1 cellular context compared by ENCODE assay signal in the genomic region with DNA sequence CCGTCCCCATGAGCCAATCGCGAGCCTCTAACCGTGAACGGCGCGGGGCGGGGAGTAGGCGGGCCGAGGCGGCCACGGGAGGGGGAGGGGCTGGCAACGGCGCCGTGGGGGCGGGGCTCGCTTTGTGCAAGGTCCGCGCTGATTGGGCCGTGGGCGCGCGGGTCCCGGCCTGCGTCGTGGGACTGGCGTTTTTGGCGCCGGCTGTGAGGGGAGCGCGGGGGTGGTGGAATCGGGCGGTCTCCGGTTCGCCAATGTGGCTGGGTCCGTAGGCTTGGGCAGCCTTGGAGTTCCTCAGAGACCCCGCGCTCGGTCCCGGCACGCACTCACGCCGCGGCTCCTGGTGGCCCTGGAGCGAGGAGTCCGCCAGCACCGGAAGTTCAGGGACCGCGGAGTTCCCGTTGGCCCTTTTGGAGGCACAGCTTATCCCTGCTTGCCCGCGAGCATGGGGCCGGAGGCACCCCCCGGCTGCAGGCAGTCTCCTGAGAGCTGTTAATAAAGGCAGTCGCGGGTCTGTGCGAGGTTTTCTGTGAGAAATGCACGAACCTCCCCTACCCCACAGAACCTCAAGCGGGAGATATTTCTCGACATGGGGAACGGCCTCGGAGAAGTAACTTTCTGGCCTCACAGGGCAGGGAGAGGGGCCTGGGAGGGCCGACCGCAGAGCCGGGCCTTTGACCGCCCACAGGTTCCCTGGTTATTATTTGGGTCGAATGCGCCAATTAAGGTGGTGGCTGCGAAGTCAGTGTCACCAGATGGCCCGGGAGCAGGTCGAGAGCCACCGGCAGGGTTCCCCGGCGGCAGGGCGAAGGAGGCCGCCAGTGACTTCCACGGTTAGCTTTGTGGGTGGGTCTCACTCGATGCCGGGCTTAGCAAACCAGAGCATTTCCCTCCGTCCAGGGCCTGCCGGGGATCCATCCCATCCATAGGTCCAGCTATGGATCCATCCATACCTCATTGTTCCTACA.
TF ChIP-seq lines count a peak whose summit lies in the region.

No MANE protein-coding gene starts in this region.

TF ChIP-seq in HepG2, 621 proteins besides CTCF, POLR2A, EP300 and RAD21 (continued from another document and continues in another):
- TF ChIP-seq ISX (CRISPR knock-in tag; conservative IDR thresholded peaks at IDR 0.05): peak; percentile 91; the same call in 1 of the 2 replicates
- TF ChIP-seq ZBTB1 (CRISPR knock-in tag; IDR thresholded peaks at IDR 0.05; ENCODE audit: borderline replicate concordance): peak; percentile 8; the same call in 1 of the 2 replicates
- peak; percentile 53; the same call in 1 of the 2 replicates for TF ChIP-seq POLR2AphosphoS5 (IDR thresholded peaks at IDR 0.05; ENCODE audit: low read depth, low read length)
- TF ChIP-seq, protein P1, sequence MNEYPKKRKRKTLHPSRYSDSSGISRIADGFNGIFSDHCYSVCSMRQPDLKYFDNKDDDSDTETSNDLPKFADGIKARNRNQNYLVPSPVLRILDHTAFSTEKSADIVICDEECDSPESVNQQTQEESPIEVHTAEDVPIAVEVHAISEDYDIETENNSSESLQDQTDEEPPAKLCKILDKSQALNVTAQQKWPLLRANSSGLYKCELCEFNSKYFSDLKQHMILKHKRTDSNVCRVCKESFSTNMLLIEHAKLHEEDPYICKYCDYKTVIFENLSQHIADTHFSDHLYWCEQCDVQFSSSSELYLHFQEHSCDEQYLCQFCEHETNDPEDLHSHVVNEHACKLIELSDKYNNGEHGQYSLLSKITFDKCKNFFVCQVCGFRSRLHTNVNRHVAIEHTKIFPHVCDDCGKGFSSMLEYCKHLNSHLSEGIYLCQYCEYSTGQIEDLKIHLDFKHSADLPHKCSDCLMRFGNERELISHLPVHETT (CRISPR knock-in tag; conservative IDR thresholded peaks at IDR 0.05): 0 out of 2 replicates have a peak, but pooled peaks have one; percentile 11
- no peak for TF ChIP-seq CBX2 (IDR thresholded peaks at IDR 0.05; ENCODE audit: low read depth, low read length)
- TF ChIP-seq CBX2 (CRISPR knock-in tag; IDR thresholded peaks at IDR 0.05; ENCODE audit: low read depth): no peak
- TF ChIP-seq ATF7 (IDR thresholded peaks at IDR 0.05): no peak
- no peak for TF ChIP-seq ATF7 (CRISPR knock-in tag; IDR thresholded peaks at IDR 0.05)
- peak; percentile 6; the same call in 1 of the 2 replicates for TF ChIP-seq ERF (CRISPR knock-in tag; IDR thresholded peaks at IDR 0.05)
- TF ChIP-seq ZNF543 (CRISPR knock-in tag; IDR thresholded peaks at IDR 0.05): peak; percentile 86
- no peak for TF ChIP-seq RBFOX2 (IDR thresholded peaks at IDR 0.05; ENCODE audit: low read depth, low read length)
- TF ChIP-seq HDAC6 (IDR thresholded peaks at IDR 0.05; ENCODE audit: low read depth, low read length): no peak
- no peak for TF ChIP-seq GTF2F1 (IDR thresholded peaks at IDR 0.05; ENCODE audit: low read length)
- peak; percentile 77; the same call in 1 of the 2 replicates for TF ChIP-seq FLYWCH1 (CRISPR knock-in tag; IDR thresholded peaks at IDR 0.05)
- TF ChIP-seq, protein P2, sequence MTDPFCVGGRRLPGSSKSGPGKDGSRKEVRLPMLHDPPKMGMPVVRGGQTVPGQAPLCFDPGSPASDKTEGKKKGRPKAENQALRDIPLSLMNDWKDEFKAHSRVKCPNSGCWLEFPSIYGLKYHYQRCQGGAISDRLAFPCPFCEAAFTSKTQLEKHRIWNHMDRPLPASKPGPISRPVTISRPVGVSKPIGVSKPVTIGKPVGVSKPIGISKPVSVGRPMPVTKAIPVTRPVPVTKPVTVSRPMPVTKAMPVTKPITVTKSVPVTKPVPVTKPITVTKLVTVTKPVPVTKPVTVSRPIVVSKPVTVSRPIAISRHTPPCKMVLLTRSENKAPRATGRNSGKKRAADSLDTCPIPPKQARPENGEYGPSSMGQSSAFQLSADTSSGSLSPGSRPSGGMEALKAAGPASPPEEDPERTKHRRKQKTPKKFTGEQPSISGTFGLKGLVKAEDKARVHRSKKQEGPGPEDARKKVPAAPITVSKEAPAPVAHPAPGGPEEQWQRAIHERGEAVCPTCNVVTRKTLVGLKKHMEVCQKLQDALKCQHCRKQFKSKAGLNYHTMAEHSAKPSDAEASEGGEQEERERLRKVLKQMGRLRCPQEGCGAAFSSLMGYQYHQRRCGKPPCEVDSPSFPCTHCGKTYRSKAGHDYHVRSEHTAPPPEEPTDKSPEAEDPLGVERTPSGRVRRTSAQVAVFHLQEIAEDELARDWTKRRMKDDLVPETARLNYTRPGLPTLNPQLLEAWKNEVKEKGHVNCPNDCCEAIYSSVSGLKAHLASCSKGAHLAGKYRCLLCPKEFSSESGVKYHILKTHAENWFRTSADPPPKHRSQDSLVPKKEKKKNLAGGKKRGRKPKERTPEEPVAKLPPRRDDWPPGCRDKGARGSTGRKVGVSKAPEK (CRISPR knock-in tag; IDR thresholded peaks at IDR 0.05; ENCODE audit: borderline replicate concordance): peak; percentile 51; the same call in 1 of the 2 replicates
- peak; percentile 92 for TF ChIP-seq ZNF761 (CRISPR knock-in tag; conservative IDR thresholded peaks at IDR 0.05)
- peak; percentile 91 for TF ChIP-seq ZNF781 (CRISPR knock-in tag; IDR thresholded peaks at IDR 0.05; ENCODE audit: borderline replicate concordance, not compliant biosample characterization)
- TF ChIP-seq HOXA3 (CRISPR knock-in tag; IDR thresholded peaks at IDR 0.05): peak; percentile 51
- TF ChIP-seq ZFP41 (CRISPR knock-in tag; IDR thresholded peaks at IDR 0.05; ENCODE audit: borderline replicate concordance): peak; percentile 44; the same call in 1 of the 2 replicates
- peak; percentile 69; the same call in 1 of the 2 replicates for TF ChIP-seq ZBTB20 (CRISPR knock-in tag; IDR thresholded peaks at IDR 0.05; ENCODE audit: borderline replicate concordance, low read depth)
- no peak for TF ChIP-seq YY1 (IDR thresholded peaks at IDR 0.05; ENCODE audit: insufficient read depth, insufficient replicate concordance, low read depth, low read length)
- TF ChIP-seq ZNF296 (CRISPR knock-in tag; conservative IDR thresholded peaks at IDR 0.05): peak; percentile 9; the same call in 1 of the 2 replicates
- no peak for TF ChIP-seq PCBP1 (IDR thresholded peaks at IDR 0.05; ENCODE audit: borderline replicate concordance, low read depth, low read length)
- TF ChIP-seq ZNF567 (CRISPR knock-in tag; IDR thresholded peaks at IDR 0.05; ENCODE audit: borderline replicate concordance): no peak
- TF ChIP-seq, protein P3, sequence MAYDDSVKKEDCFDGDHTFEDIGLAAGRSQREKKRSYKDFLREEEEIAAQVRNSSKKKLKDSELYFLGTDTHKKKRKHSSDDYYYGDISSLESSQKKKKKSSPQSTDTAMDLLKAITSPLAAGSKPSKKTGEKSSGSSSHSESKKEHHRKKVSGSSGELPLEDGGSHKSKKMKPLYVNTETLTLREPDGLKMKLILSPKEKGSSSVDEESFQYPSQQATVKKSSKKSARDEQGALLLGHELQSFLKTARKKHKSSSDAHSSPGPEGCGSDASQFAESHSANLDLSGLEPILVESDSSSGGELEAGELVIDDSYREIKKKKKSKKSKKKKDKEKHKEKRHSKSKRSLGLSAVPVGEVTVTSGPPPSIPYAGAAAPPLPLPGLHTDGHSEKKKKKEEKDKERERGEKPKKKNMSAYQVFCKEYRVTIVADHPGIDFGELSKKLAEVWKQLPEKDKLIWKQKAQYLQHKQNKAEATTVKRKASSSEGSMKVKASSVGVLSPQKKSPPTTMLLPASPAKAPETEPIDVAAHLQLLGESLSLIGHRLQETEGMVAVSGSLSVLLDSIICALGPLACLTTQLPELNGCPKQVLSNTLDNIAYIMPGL (CRISPR knock-in tag; IDR thresholded peaks at IDR 0.05; ENCODE audit: borderline replicate concordance in 1 of 2, low read depth in 1 of 2): peak; percentile 47 to 62; a peak in 2 of 4 replicates
- TF ChIP-seq KLF15 (CRISPR knock-in tag; IDR thresholded peaks at IDR 0.05; ENCODE audit: borderline replicate concordance): 0 out of 2 replicates have a peak, but pooled peaks have one; percentile 77
- TF ChIP-seq CCDC6 (CRISPR knock-in tag; IDR thresholded peaks at IDR 0.05): peak; percentile 82; the same call in 1 of the 2 replicates
- 0 out of 2 replicates have a peak, but pooled peaks have one; percentile 15 for TF ChIP-seq ZKSCAN5 (CRISPR knock-in tag; IDR thresholded peaks at IDR 0.05)
- TF ChIP-seq, protein P4, sequence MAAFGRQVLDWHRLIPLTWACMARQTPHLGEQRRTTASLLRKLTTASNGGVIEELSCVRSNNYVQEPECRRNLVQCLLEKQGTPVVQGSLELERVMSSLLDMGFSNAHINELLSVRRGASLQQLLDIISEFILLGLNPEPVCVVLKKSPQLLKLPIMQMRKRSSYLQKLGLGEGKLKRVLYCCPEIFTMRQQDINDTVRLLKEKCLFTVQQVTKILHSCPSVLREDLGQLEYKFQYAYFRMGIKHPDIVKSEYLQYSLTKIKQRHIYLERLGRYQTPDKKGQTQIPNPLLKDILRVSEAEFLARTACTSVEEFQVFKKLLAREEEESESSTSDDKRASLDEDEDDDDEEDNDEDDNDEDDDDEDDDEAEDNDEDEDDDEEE (CRISPR knock-in tag; IDR thresholded peaks at IDR 0.05): peak; percentile 44; the same call in 1 of the 2 replicates
- TF ChIP-seq, protein P5, sequence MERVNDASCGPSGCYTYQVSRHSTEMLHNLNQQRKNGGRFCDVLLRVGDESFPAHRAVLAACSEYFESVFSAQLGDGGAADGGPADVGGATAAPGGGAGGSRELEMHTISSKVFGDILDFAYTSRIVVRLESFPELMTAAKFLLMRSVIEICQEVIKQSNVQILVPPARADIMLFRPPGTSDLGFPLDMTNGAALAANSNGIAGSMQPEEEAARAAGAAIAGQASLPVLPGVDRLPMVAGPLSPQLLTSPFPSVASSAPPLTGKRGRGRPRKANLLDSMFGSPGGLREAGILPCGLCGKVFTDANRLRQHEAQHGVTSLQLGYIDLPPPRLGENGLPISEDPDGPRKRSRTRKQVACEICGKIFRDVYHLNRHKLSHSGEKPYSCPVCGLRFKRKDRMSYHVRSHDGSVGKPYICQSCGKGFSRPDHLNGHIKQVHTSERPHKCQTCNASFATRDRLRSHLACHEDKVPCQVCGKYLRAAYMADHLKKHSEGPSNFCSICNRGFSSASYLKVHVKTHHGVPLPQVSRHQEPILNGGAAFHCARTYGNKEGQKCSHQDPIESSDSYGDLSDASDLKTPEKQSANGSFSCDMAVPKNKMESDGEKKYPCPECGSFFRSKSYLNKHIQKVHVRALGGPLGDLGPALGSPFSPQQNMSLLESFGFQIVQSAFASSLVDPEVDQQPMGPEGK (CRISPR knock-in tag; IDR thresholded peaks at IDR 0.05): peak; percentile 83
- TF ChIP-seq ZNF431 (CRISPR knock-in tag; IDR thresholded peaks at IDR 0.05; ENCODE audit: borderline replicate concordance, low read depth): no peak
- TF ChIP-seq, protein P6, sequence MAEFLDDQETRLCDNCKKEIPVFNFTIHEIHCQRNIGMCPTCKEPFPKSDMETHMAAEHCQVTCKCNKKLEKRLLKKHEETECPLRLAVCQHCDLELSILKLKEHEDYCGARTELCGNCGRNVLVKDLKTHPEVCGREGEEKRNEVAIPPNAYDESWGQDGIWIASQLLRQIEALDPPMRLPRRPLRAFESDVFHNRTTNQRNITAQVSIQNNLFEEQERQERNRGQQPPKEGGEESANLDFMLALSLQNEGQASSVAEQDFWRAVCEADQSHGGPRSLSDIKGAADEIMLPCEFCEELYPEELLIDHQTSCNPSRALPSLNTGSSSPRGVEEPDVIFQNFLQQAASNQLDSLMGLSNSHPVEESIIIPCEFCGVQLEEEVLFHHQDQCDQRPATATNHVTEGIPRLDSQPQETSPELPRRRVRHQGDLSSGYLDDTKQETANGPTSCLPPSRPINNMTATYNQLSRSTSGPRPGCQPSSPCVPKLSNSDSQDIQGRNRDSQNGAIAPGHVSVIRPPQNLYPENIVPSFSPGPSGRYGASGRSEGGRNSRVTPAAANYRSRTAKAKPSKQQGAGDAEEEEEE (CRISPR knock-in tag; IDR thresholded peaks at IDR 0.05; ENCODE audit: borderline replicate concordance): 0 out of 2 replicates have a peak, but pooled peaks have one; percentile 26
- TF ChIP-seq, protein P7, sequence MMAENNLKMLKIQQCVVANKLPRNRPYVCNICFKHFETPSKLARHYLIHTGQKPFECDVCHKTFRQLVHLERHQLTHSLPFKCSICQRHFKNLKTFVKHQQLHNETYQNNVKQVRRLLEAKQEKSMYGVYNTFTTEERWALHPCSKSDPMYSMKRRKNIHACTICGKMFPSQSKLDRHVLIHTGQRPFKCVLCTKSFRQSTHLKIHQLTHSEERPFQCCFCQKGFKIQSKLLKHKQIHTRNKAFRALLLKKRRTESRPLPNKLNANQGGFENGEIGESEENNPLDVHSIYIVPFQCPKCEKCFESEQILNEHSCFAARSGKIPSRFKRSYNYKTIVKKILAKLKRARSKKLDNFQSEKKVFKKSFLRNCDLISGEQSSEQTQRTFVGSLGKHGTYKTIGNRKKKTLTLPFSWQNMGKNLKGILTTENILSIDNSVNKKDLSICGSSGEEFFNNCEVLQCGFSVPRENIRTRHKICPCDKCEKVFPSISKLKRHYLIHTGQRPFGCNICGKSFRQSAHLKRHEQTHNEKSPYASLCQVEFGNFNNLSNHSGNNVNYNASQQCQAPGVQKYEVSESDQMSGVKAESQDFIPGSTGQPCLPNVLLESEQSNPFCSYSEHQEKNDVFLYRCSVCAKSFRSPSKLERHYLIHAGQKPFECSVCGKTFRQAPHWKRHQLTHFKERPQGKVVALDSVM (CRISPR knock-in tag; IDR thresholded peaks at IDR 0.05): peak; percentile 32; the same call in 1 of the 2 replicates
- 0 out of 2 replicates have a peak, but pooled peaks have one; percentile 56 for TF ChIP-seq MLLT10 (CRISPR knock-in tag; IDR thresholded peaks at IDR 0.05)
- no peak for TF ChIP-seq ZNF382 (CRISPR knock-in tag; IDR thresholded peaks at IDR 0.05; ENCODE audit: borderline replicate concordance)
